Comparison of ENCODE assay signal across 8 cellular contexts in genomic region chr20:49219091-49219923, GRCh38. TPM values are rescaled to one million over a fixed set of nuclear protein-coding genes. Genes with fewer than 3 reads are reported as not detected.
A peak's percentile ranks its signal among the peaks of the same experiment; 100 is the strongest.
DNase-seq lines count a peak whose midpoint lies in the region; ATAC-seq and TF ChIP-seq lines count a peak whose summit lies in the region.

TSS of gene DDX27 (plus strand) at chr20:49219416. CDS start at chr20:49219449, 33 bp downstream.

- peak within 1 kb of the TSS; percentile 91 for H3K4me3 Mint-ChIP-seq in activated naive CD4-positive, alpha-beta T cell treated with anti-CD3 and anti-CD28 coated beads, Interleukin-2, amount 50 U/mL, for 24 hours

- no peaks in the 10 kb centered on the region for H3K9me3 Mint-ChIP-seq in activated naive CD4-positive, alpha-beta T cell treated with anti-CD3 and anti-CD28 coated beads, Interleukin-2, amount 50 U/mL, for 24 hours

- peak within 1 kb of the TSS; percentile 89 for H3K27ac ChIP-seq in suprapubic skin

- TF ChIP-seq EP300 in suprapubic skin (IDR thresholded peaks at IDR 0.05): no peak

- no peaks in the 10 kb centered on the region for H3K27me3 ChIP-seq in suprapubic skin

- TF ChIP-seq POLR2A in suprapubic skin (IDR thresholded peaks at IDR 0.05): peak in 1 of 2 donors; percentile 83

- DNase-seq in GM04504 (ENCODE audit: low read depth): peak; percentile 96
- DNase-seq in NCI-H1092 (lab: John Stamatoyannopoulos, UW): peak; percentile 99
- peak; percentile 99 for DNase-seq in globus pallidus (ENCODE audit: low spot score)
- peak; percentile 87 to 99 (median 96) for DNase-seq in nucleus accumbens (lab: John Stamatoyannopoulos, UW)
- DNase-seq in suprapubic skin (ENCODE audit: low spot score in 2 of 2): peak; percentile 99

- peaks cover 36% of the 10 kb centered on the region for H3K4me1 Mint-ChIP-seq in activated naive CD4-positive, alpha-beta T cell treated with anti-CD3 and anti-CD28 coated beads, Interleukin-2, amount 50 U/mL, for 24 hours

- ATAC-seq in HG02571 (IDR thresholded peaks at IDR 0.05; ENCODE audit: unreplicated experiment) (peak; percentile 84), SK-N-SH treated with all-trans-retinoic acid at 6 μM for 48 hours (peak; percentile 91)

- peaks cover 2% of the 10 kb centered on the region for H3K36me3 Mint-ChIP-seq in activated naive CD4-positive, alpha-beta T cell treated with anti-CD3 and anti-CD28 coated beads, Interleukin-2, amount 50 U/mL, for 24 hours

- no peaks in the 10 kb centered on the region for H3K27me3 Mint-ChIP-seq in activated naive CD4-positive, alpha-beta T cell treated with anti-CD3 and anti-CD28 coated beads, Interleukin-2, amount 50 U/mL, for 24 hours

- peaks cover 26% of the 10 kb centered on the region for H3K4me1 ChIP-seq in suprapubic skin

- under 1% methylated on average over 30 of the region's 46 CpGs for WGBS in suprapubic skin

- TF ChIP-seq CTCF in suprapubic skin (IDR thresholded peaks at IDR 0.05): no peak

- no peaks in the 10 kb centered on the region for H3K9me3 ChIP-seq in suprapubic skin

- H3K27ac Mint-ChIP-seq in activated naive CD4-positive, alpha-beta T cell treated with anti-CD3 and anti-CD28 coated beads, Interleukin-2, amount 50 U/mL, for 24 hours: peak within 1 kb of the TSS; percentile 92

- peak within 1 kb of the TSS; percentile 81 for H3K4me3 ChIP-seq in suprapubic skin

- peaks cover 28% of the 10 kb centered on the region for H3K36me3 ChIP-seq in suprapubic skin

TF ChIP-seq in SK-N-SH treated with all-trans-retinoic acid at 6 μM for 48 hours, 23 proteins besides CTCF, POLR2A, EP300 and RAD21:
- TF ChIP-seq CSRNP3 (CRISPR knock-in tag; IDR thresholded peaks at IDR 0.05) (peak; percentile 73; the same call in 1 of the 2 replicates), PATZ1 (CRISPR knock-in tag; IDR thresholded peaks at IDR 0.05; ENCODE audit: borderline replicate concordance) (no peak)

RNA-seq across cellular contexts. Expression of gene DDX27, which starts in this region (rescaled TPM):
- 10 to 100 TPM; 29.3 to 49.5 (median 38.0) TPM for total RNA-seq in suprapubic skin

Comparison
In these comparisons a context has a peak if more than half of its experiments do, and no peak if none do; other contexts are left out.
1. Peak in every context shown above with its lines: DNase-seq, ATAC-seq, H3K4me3 ChIP-seq and H3K27ac ChIP-seq.